ENCODE assay signal across 8 cellular contexts in the genomic region with DNA sequence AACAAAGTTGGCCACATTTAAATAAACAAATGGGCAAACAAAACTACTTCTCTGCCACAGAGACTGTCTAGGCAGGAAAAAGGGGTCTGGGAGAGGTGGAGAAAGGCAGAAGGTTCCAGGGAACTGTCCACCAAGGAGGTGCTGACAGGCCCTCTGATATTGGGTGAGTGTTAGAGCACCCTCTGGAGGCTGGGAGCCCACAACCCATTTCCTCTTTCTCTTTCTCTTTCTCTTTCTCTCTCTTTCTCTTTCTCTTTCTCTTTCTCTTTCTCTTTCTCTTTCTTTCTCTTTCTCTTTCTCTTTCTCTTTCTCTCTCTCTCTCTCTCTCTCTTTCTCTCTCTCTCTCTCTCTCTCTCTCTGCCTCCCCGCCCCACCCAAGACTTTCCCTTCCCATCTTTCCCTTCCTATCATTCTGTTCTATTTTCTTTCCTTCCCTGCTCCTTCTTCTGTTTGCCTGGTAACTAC.
A peak's percentile ranks its signal among the peaks of the same experiment; 100 is the strongest.
DNase-seq lines count a peak whose midpoint lies in the region; ATAC-seq and TF ChIP-seq lines count a peak whose summit lies in the region.

No MANE protein-coding gene starts in this region.

- in situ Hi-C loops in SK-MEL-5 (cut with HindIII; ENCODE audit: low pct_unique_long_range_greater_than_20kb, low sequenced_read_pairs) = no loop called here

- intact Hi-C loops in Right ventricle myocardium inferior (cut with DNase I) (loop anchor here (2.0 kb wide), 1 partner anchor 156 kb away; no protein-coding TSS in a partner anchor), cardiac septum (cut with DNase I) (no loop called here)

- DNase-seq in Right ventricle myocardium inferior (ENCODE audit: missing footprints) = peak; percentile 60
- DNase-seq in cardiac septum (ENCODE audit: low spot score) = no peak
- peak; percentile 50 for DNase-seq in HuH-7 (ENCODE audit: low spot score)
- peak; percentile 64 for DNase-seq in SK-MEL-5 (ENCODE audit: low read depth, low spot score)
- peak; percentile 10 for DNase-seq in epithelial cell of proximal tubule (ENCODE audit: low read depth)
- peak; percentile 3 for DNase-seq in non-pigmented ciliary epithelial cell (ENCODE audit: low read depth)
- no peak for DNase-seq in NCI-H510A treated with DMSO at 0.1 percent for 48 hours (lab: John Stamatoyannopoulos, UW)

- peak; percentile 78 for TF ChIP-seq CTCF in epithelial cell of proximal tubule (conservative IDR thresholded peaks at IDR 0.05; ENCODE audit: low read depth, low read length)

- H3K4me3 ChIP-seq in epithelial cell of proximal tubule (ENCODE audit: low read depth, low read length) = no peak overlapping the region

- ATAC-seq in Right ventricle myocardium inferior (peak; percentile 59), GM21737 (IDR thresholded peaks at IDR 0.05; ENCODE audit: unreplicated experiment) (peak; percentile 97)

Comparison
In these comparisons a context has a peak if more than half of its experiments do, and no peak if none do; other contexts are left out.
1. DNase-seq: peak in Right ventricle myocardium inferior (single experiment), HuH-7 (single experiment), SK-MEL-5 (single experiment), epithelial cell of proximal tubule (single experiment) and non-pigmented ciliary epithelial cell (single experiment); none in cardiac septum (single experiment) and NCI-H510A treated with DMSO at 0.1 percent for 48 hours (single experiment).